In the genomic region with DNA sequence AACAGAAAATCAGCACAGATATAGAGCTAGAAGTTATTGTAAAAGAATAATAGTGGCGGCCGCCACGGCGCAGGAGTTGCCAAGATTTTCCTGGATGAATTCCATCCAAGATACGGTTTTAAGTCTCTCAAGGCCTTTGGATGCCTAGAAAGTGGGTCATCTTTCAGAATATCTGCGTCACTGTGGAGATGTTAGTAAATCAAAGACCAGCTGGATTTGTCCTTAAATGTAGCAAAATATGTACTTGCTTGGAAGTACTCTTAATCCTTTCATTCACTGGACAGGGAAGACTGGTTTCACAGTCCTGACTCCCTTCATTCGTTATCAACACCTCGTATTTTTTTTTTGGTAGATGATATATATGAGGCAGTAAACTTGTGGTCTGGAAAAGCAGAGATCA, we compare ENCODE assay signal across 10 cellular contexts.
DNase-seq lines count a peak whose midpoint lies in the region; ATAC-seq, FAIRE-seq and TF ChIP-seq lines count a peak whose summit lies in the region.
"Had no signal": no experiment of that assay in that cellular context is flagged by ENCODE, and none has a peak within 500 bp of the region (broad histone marks: within the 10 kb centered on the region; RNA-seq: fewer than 3 reads in every experiment).

No MANE protein-coding gene starts in this region.

- FAIRE-seq in bronchial epithelial cell (lab: Jason Lieb, UNC) = no peak
- FAIRE-seq: GM12892 had no signal

- no peak for TF ChIP-seq CTCF in bronchial epithelial cell (IDR thresholded peaks at IDR 0.05; ENCODE audit: insufficient read depth, low read length, severe bottlenecking)
- no peak for TF ChIP-seq CTCF in hepatocyte (IDR thresholded peaks at IDR 0.05; ENCODE audit: poor library complexity)

- 41% methylated on average over 8 of the region's 8 CpGs for WGBS in hepatocyte (ENCODE audit: low lambda C conversion rate, missing lambda C conversion rate)

- H3K9me3 ChIP-seq in hepatocyte (ENCODE audit: low read depth) (no peaks in the 10 kb centered on the region), skeletal muscle satellite cell (replicated peaks; ENCODE audit: low read length) (no peaks in the 10 kb centered on the region)

- H3K36me3 ChIP-seq in bronchial epithelial cell (ENCODE audit: control insufficient read depth, insufficient read depth, low read length) (no peaks in the 10 kb centered on the region), hepatocyte (replicated peaks; ENCODE audit: insufficient read depth, low read depth) (no peaks in the 10 kb centered on the region), skeletal muscle satellite cell (ENCODE audit: insufficient read depth, low read length) (no peaks in the 10 kb centered on the region)

- H3K4me3 ChIP-seq in bronchial epithelial cell (ENCODE audit: low read depth, low read length) (no peak overlapping the region), hepatocyte (no peak overlapping the region), skeletal muscle satellite cell (ENCODE audit: low read length) (no peak overlapping the region)

- ATAC-seq in HG02852 (IDR thresholded peaks at IDR 0.05; ENCODE audit: unreplicated experiment) = no peak

- peak overlapping the region; percentile 86 for H3K27ac ChIP-seq in hepatocyte

- peaks cover 8% of the 10 kb centered on the region for H3K4me1 ChIP-seq in hepatocyte (ENCODE audit: insufficient read depth)
- peaks cover 25% of the 10 kb centered on the region for H3K4me1 ChIP-seq in skeletal muscle satellite cell (ENCODE audit: control insufficient read depth, insufficient read depth, low read length)

- no peak overlapping the region for H3K9ac ChIP-seq in skeletal muscle satellite cell (ENCODE audit: low read depth, low read length)

- H4K20me1 ChIP-seq in hepatocyte (ENCODE audit: insufficient read depth, poor library complexity, severe bottlenecking) = no peaks in the 10 kb centered on the region

- no peaks in the 10 kb centered on the region for H3K79me2 ChIP-seq in hepatocyte

- H3K27me3 ChIP-seq in bronchial epithelial cell (ENCODE audit: control insufficient read depth, insufficient read depth, low read length) (no peaks in the 10 kb centered on the region), hepatocyte (no peaks in the 10 kb centered on the region), skeletal muscle satellite cell (ENCODE audit: control insufficient read depth, insufficient read depth, low read length) (no peaks in the 10 kb centered on the region)

- peak; percentile 44 for DNase-seq in GM04503 (ENCODE audit: low read depth)
- peak; percentile 31 for DNase-seq in bronchial epithelial cell (ENCODE audit: low read depth)
- peak; percentile 78 for DNase-seq in hepatocyte (ENCODE audit: low spot score)
- no peak for DNase-seq in KBM-7
- no peak for DNase-seq in NCI-H774 (lab: John Stamatoyannopoulos, UW)
- DNase-seq in pons (ENCODE audit: low spot score) = no peak
- DNase-seq: NCI-H2171 had no signal

- in situ Hi-C loops in KBM-7 (cut with MboI; ENCODE audit: low pct_unique_long_range_greater_than_20kb, low sequenced_read_pairs) = no loop called here

- no peak overlapping the region for H2AFZ ChIP-seq in hepatocyte

- peak overlapping the region; percentile 32 for H3K4me2 ChIP-seq in hepatocyte
- peak overlapping the region; percentile 38 for H3K4me2 ChIP-seq in skeletal muscle satellite cell (ENCODE audit: low read length)

- no peaks in the 10 kb centered on the region for H3K9me2 ChIP-seq in hepatocyte (replicated peaks; ENCODE audit: insufficient read depth)

Comparison
In these comparisons a context has a peak if more than half of its experiments do, and no peak if none do; other contexts are left out.
1. DNase-seq: peak in GM04503 (single experiment), bronchial epithelial cell (single experiment) and hepatocyte (single experiment); none in KBM-7 (single experiment), NCI-H774 (single experiment) and pons (single experiment).